2 cellular contexts compared by ENCODE assay signal in the genomic region with DNA sequence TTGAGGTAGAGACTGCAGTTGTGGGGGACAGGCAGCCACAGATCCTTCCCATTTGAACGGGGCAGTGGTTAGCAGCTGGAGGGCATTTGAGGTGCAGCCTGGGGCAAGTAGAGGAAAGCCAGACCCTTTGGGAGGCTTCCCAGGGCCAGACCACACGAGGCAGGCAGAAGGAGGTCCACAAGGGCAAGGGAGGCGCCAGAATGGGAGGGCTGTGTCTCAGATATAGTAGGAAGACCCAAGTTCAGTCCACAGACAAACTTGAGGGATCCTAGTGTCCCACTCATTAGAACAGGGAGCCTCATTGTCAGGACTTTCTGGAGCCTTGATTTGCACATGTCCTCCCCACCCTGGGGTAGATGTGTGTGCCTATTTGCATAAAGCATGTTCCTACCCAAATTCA.
TF ChIP-seq lines count a peak whose summit lies in the region.

No MANE protein-coding gene starts in this region.

TF ChIP-seq in K562, 482 proteins besides CTCF, POLR2A, EP300 and RAD21 (continued from another document and continues in another):
- TF ChIP-seq MAX (CRISPR knock-in tag; IDR thresholded peaks at IDR 0.05) (0 out of 2 replicates have a peak, but pooled peaks have one; percentile 34), KLF6 (CRISPR knock-in tag; IDR thresholded peaks at IDR 0.05; ENCODE audit: borderline replicate concordance) (0 out of 2 replicates have a peak, but pooled peaks have one; percentile 13), CEBPG (CRISPR knock-in tag; IDR thresholded peaks at IDR 0.05) (no peak), CEBPG (tag; conservative IDR thresholded peaks at IDR 0.05 in 1 of 2, IDR thresholded peaks at IDR 0.05 in 1 of 2) (no peak), SIRT6 (IDR thresholded peaks at IDR 0.05; ENCODE audit: low read depth, low read length) (no peak), NRF1 (conservative IDR thresholded peaks at IDR 0.05 in 1 of 2, IDR thresholded peaks at IDR 0.05 in 1 of 2) (no peak), BCL6 (CRISPR knock-in tag; IDR thresholded peaks at IDR 0.05) (no peak), CXXC5 (CRISPR knock-in tag; IDR thresholded peaks at IDR 0.05) (peak; percentile 20; the same call in 1 of the 2 replicates), TARDBP (IDR thresholded peaks at IDR 0.05) (no peak), HNRNPLL (IDR thresholded peaks at IDR 0.05; ENCODE audit: low read depth, low read length, poor library complexity, severe bottlenecking) (no peak), ATF7 (IDR thresholded peaks at IDR 0.05) (no peak), ZNF232 (CRISPR knock-in tag; IDR thresholded peaks at IDR 0.05) (no peak), ZNF589 (CRISPR knock-in tag; IDR thresholded peaks at IDR 0.05; ENCODE audit: low read depth) (no peak), SIN3A (IDR thresholded peaks at IDR 0.05; ENCODE audit: borderline replicate concordance in 2 of 2, control insufficient read depth in 1 of 2, low read depth in 2 of 2, low read length in 2 of 2) (no peak), SMARCB1 (IDR thresholded peaks at IDR 0.05; ENCODE audit: insufficient read length, low read depth) (no peak), MBD2 (IDR thresholded peaks at IDR 0.05; ENCODE audit: borderline replicate concordance, low read depth) (no peak), SMAD4 (CRISPR knock-in tag; conservative IDR thresholded peaks at IDR 0.05) (0 out of 2 replicates have a peak, but pooled peaks have one; percentile 7), PHF21A (IDR thresholded peaks at IDR 0.05; ENCODE audit: borderline replicate concordance, low read depth) (no peak), ZNF583 (CRISPR knock-in tag; IDR thresholded peaks at IDR 0.05) (0 out of 2 replicates have a peak, but pooled peaks have one; percentile 46), GABPB1 (CRISPR knock-in tag; IDR thresholded peaks at IDR 0.05) (0 out of 2 replicates have a peak, but pooled peaks have one; percentile 32), NR4A1 (CRISPR knock-in tag; IDR thresholded peaks at IDR 0.05) (0 out of 2 replicates have a peak, but pooled peaks have one; percentile 55), NR4A1 (tag; IDR thresholded peaks at IDR 0.05) (no peak), ZBTB43 (CRISPR knock-in tag; IDR thresholded peaks at IDR 0.05) (no peak), ZKSCAN8 (CRISPR knock-in tag; IDR thresholded peaks at IDR 0.05) (no peak), EGR1 (conservative IDR thresholded peaks at IDR 0.05) (no peak), CREBBP (IDR thresholded peaks at IDR 0.05; ENCODE audit: low read depth, low read length) (no peak), MTA3 (IDR thresholded peaks at IDR 0.05; ENCODE audit: borderline replicate concordance) (no peak), NCOA2 (IDR thresholded peaks at IDR 0.05; ENCODE audit: partially characterized antibody in 2 of 2) (no peak), RBM15 (IDR thresholded peaks at IDR 0.05; ENCODE audit: insufficient read depth, low read length) (no peak), CAMTA2 (CRISPR knock-in tag; conservative IDR thresholded peaks at IDR 0.05) (no peak), ZNF586 (CRISPR knock-in tag; conservative IDR thresholded peaks at IDR 0.05) (no peak), FOXA1 (IDR thresholded peaks at IDR 0.05; ENCODE audit: borderline replicate concordance) (no peak), RFX7 (CRISPR knock-in tag; IDR thresholded peaks at IDR 0.05) (no peak), ZNF239 (CRISPR knock-in tag; IDR thresholded peaks at IDR 0.05) (0 out of 2 replicates have a peak, but pooled peaks have one; percentile 29), ZNF324 (CRISPR knock-in tag; IDR thresholded peaks at IDR 0.05) (0 out of 2 replicates have a peak, but pooled peaks have one; percentile 11)
- TF ChIP-seq, protein P1, sequence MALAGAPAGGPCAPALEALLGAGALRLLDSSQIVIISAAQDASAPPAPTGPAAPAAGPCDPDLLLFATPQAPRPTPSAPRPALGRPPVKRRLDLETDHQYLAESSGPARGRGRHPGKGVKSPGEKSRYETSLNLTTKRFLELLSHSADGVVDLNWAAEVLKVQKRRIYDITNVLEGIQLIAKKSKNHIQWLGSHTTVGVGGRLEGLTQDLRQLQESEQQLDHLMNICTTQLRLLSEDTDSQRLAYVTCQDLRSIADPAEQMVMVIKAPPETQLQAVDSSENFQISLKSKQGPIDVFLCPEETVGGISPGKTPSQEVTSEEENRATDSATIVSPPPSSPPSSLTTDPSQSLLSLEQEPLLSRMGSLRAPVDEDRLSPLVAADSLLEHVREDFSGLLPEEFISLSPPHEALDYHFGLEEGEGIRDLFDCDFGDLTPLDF (CRISPR knock-in tag; IDR thresholded peaks at IDR 0.05), result no peak
- TF ChIP-seq, protein P2, sequence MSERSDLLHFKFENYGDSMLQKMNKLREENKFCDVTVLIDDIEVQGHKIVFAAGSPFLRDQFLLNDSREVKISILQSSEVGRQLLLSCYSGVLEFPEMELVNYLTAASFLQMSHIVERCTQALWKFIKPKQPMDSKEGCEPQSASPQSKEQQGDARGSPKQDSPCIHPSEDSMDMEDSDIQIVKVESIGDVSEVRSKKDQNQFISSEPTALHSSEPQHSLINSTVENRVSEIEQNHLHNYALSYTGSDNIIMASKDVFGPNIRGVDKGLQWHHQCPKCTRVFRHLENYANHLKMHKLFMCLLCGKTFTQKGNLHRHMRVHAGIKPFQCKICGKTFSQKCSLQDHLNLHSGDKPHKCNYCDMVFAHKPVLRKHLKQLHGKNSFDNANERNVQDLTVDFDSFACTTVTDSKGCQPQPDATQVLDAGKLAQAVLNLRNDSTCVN (CRISPR knock-in tag; IDR thresholded peaks at IDR 0.05), result no peak
- TF ChIP-seq, protein P3, sequence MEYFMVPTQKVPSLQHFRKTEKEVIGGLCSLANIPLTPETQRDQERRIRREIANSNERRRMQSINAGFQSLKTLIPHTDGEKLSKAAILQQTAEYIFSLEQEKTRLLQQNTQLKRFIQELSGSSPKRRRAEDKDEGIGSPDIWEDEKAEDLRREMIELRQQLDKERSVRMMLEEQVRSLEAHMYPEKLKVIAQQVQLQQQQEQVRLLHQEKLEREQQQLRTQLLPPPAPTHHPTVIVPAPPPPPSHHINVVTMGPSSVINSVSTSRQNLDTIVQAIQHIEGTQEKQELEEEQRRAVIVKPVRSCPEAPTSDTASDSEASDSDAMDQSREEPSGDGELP (CRISPR knock-in tag; IDR thresholded peaks at IDR 0.05; ENCODE audit: borderline replicate concordance), result peak; percentile 28

TF ChIP-seq in HepG2, 621 proteins besides CTCF, POLR2A, EP300 and RAD21:
- TF ChIP-seq, protein P4, sequence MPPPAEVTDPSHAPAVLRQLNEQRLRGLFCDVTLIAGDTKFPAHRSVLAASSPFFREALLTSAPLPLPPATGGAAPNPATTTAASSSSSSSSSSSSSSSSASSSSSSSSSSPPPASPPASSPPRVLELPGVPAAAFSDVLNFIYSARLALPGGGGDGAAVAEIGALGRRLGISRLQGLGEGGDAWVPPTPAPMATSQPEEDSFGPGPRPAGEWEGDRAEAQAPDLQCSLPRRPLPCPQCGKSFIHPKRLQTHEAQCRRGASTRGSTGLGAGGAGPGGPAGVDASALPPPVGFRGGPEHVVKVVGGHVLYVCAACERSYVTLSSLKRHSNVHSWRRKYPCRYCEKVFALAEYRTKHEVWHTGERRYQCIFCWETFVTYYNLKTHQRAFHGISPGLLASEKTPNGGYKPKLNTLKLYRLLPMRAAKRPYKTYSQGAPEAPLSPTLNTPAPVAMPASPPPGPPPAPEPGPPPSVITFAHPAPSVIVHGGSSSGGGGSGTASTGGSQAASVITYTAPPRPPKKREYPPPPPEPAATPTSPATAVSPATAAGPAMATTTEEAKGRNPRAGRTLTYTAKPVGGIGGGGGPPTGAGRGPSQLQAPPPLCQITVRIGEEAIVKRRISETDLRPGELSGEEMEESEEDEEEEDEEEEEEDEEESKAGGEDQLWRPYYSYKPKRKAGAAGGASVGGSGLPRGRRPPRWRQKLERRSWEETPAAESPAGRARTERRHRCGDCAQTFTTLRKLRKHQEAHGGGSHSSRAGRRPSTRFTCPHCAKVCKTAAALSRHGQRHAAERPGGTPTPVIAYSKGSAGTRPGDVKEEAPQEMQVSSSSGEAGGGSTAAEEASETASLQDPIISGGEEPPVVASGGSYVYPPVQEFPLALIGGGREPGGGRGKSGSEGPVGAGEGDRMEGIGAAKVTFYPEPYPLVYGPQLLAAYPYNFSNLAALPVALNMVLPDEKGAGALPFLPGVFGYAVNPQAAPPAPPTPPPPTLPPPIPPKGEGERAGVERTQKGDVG (CRISPR knock-in tag; IDR thresholded peaks at IDR 0.05; ENCODE audit: borderline replicate concordance), result no peak
- no peak for TF ChIP-seq ZFY (CRISPR knock-in tag; IDR thresholded peaks at IDR 0.05)
- TF ChIP-seq ERF (CRISPR knock-in tag; IDR thresholded peaks at IDR 0.05), result no peak
- TF ChIP-seq RBM22 (optimal IDR thresholded peaks at IDR 0.05; ENCODE audit: low read length), result no peak
- no peak for TF ChIP-seq NBN (conservative IDR thresholded peaks at IDR 0.05)
- TF ChIP-seq ZBTB42 (CRISPR knock-in tag; IDR thresholded peaks at IDR 0.05), result no peak
